Comparison of ENCODE assay signal across 24 cellular contexts in the genomic region with DNA sequence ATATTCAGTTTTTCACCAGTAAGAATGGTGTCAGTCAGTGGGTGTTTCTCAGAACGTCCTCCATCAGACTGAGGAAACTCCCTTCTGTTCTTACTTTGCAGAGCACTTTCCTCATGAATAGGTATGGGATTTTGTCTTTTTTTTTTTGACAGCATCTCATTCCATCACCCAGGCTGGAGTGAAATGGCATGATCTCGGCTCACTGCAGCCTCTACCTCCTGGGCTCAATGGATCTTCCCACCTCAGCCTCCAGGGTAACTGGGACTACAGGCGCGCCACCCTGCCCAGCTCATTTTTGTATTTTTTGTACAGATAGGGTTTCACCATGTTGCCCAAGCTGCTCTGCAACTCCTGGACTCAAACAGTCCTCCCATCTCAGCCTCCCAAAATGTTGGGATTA.
"Had no signal": no experiment of that assay in that cellular context is flagged by ENCODE, and none has a peak within 500 bp of the region (broad histone marks: within the 10 kb centered on the region; RNA-seq: fewer than 3 reads in every experiment).

No MANE protein-coding gene starts in this region.

- H3K4me1 ChIP-seq: parathyroid adenoma had no signal

- H3K27ac ChIP-seq: brain microvascular endothelial cell, coronary artery, left lung, parathyroid adenoma, suprapubic skin, upper lobe of left lung had no signal

- H3K4me3 Mint-ChIP-seq: activated naive CD8-positive, alpha-beta T cell treated with anti-CD3 and anti-CD28 coated beads, Interleukin-2, amount 10 ng/mL, durations not matched to agents 7 days and 5 days; central memory CD8-positive, alpha-beta T cell had no signal

- H3K27me3 ChIP-seq: brain microvascular endothelial cell, left lung, neutrophil, suprapubic skin, upper lobe of left lung had no signal

- FAIRE-seq: endothelial cell of umbilical vein, kidney had no signal

- H3K9ac ChIP-seq: parathyroid adenoma had no signal

- H3K27ac Mint-ChIP-seq: activated naive CD8-positive, alpha-beta T cell treated with anti-CD3 and anti-CD28 coated beads, Interleukin-2, amount 10 ng/mL, durations not matched to agents 7 days and 5 days had no signal

- ATAC-seq: left lung; mucosa of descending colon; naive thymus-derived CD4-positive, alpha-beta T cell had no signal

- H3K9me3 Mint-ChIP-seq: activated naive CD8-positive, alpha-beta T cell treated with anti-CD3 and anti-CD28 coated beads, Interleukin-2, amount 10 ng/mL, durations not matched to agents 7 days and 5 days; central memory CD8-positive, alpha-beta T cell had no signal

- H3K9me3 ChIP-seq: left lung, mucosa of descending colon, neutrophil, suprapubic skin, upper lobe of left lung had no signal

- DNase-seq: activated CD4-positive, alpha-beta T cell treated with anti-CD3 and anti-CD28 coated beads, Interleukin-2, amount 50 U/mL, for 48 hours; activated CD8-positive, alpha-beta memory T cell treated with anti-CD3 and anti-CD28 coated beads, Interleukin-2, amount 50 U/mL, for 4 hours; activated naive CD8-positive, alpha-beta T cell treated with anti-CD3 and anti-CD28 coated beads, Interleukin-2, amount 10 ng/mL, durations not matched to agents 7 days and 5 days; anterior cingulate cortex; brain microvascular endothelial cell; effector CD4-positive, alpha-beta T cell; foreskin fibroblast; glutamatergic neuron; hypothalamus; kidney; naive thymus-derived CD4-positive, alpha-beta T cell; retina; stimulated activated CD4-positive, alpha-beta T cell treated with anti-CD3 and anti-CD28 coated beads, Interleukin-2, amount 100 ng/mL, for 48 hours; stimulated activated naive CD4-positive, alpha-beta T cell; SW 1271; upper lobe of left lung had no signal

- H3K4me3 ChIP-seq: coronary artery, left lung, mucosa of descending colon, suprapubic skin, upper lobe of left lung had no signal

- H3K36me3 ChIP-seq: suprapubic skin, upper lobe of left lung had no signal

- H3K27me3 Mint-ChIP-seq: activated naive CD8-positive, alpha-beta T cell treated with anti-CD3 and anti-CD28 coated beads, Interleukin-2, amount 10 ng/mL, durations not matched to agents 7 days and 5 days; central memory CD8-positive, alpha-beta T cell; naive thymus-derived CD4-positive, alpha-beta T cell had no signal

- H2AFZ ChIP-seq: parathyroid adenoma had no signal
